8 cellular contexts compared by ENCODE assay signal in the genomic region with DNA sequence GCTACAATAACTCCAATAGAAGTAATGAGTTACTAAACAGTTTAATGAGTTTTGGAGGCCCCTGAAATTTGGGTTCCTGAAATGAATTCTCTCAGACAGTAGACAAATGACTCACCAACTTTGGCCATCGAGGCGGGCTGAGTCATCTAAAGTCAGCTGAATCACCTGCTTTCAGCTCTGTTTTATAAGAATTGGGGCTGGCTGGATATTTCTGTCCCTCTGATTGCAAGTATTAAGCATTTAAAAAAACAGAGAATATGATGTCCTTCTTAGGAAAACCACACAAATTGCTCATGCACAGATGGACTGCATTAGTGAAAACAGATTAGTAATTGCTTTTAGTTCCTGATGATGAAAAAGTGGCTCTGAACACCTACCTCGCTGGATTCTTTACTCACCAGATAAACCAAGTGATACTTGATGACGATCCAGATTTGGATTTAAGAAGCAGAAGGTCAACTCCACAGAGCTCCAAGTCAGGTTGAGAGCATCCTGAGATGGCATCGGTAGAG. TPM values are rescaled to one million over a fixed set of nuclear protein-coding genes. Genes with fewer than 3 reads are reported as not detected.
DNase-seq lines count a peak whose midpoint lies in the region; ATAC-seq and TF ChIP-seq lines count a peak whose summit lies in the region.

No MANE protein-coding gene starts in this region.

- ATAC-seq in GM21786 (IDR thresholded peaks at IDR 0.05; ENCODE audit: unreplicated experiment) = peak; percentile 82
- ATAC-seq in activated T-helper 17 cell treated with anti-CD3 and anti-CD28 coated beads, Interleukin-2, amount 50 U/mL, for 72 hours (replicated peaks) = peak; percentile 96

- 62 to 75% (median 63%) methylated on average over 5 of the region's 5 CpGs for WGBS in spleen, 5 donors

- peaks cover 4% of the 10 kb centered on the region for H3K27me3 Mint-ChIP-seq in activated T-helper 17 cell treated with anti-CD3 and anti-CD28 coated beads, Interleukin-2, amount 50 U/mL, for 72 hours

- H3K4me1 Mint-ChIP-seq in activated T-helper 17 cell treated with anti-CD3 and anti-CD28 coated beads, Interleukin-2, amount 50 U/mL, for 72 hours = peaks cover 13% of the 10 kb centered on the region

- no peak for TF ChIP-seq CTCF in left ventricle myocardium inferior (IDR thresholded peaks at IDR 0.05; ENCODE audit: borderline replicate concordance)
- no peak for TF ChIP-seq CTCF in spleen (IDR thresholded peaks at IDR 0.05 in 8 of 11, conservative IDR thresholded peaks at IDR 0.05 in 3 of 11)

- H3K27ac Mint-ChIP-seq in activated T-helper 17 cell treated with anti-CD3 and anti-CD28 coated beads, Interleukin-2, amount 50 U/mL, for 72 hours = peak overlapping the region; percentile 80

- no peak for TF ChIP-seq POLR2A in spleen (IDR thresholded peaks at IDR 0.05)

- intact Hi-C loops in left ventricle myocardium inferior (cut with micrococcal nuclease) (no loop called here), spleen (cut with DNase I; ENCODE audit: low total_unique reads) (no loop called here)

- H3K36me3 Mint-ChIP-seq in activated T-helper 17 cell treated with anti-CD3 and anti-CD28 coated beads, Interleukin-2, amount 50 U/mL, for 72 hours (ENCODE audit: low read depth) = no peaks in the 10 kb centered on the region

- H3K9me3 Mint-ChIP-seq in activated T-helper 17 cell treated with anti-CD3 and anti-CD28 coated beads, Interleukin-2, amount 50 U/mL, for 72 hours = no peaks in the 10 kb centered on the region

- no peaks in the 10 kb centered on the region for H3K9me3 ChIP-seq in left ventricle myocardium inferior (replicated peaks)
- peaks cover 0 to 7% (median 0%) of the 10 kb centered on the region in 8 donors for H3K9me3 ChIP-seq in spleen

- peak; percentile 96 for DNase-seq in ELR (ENCODE audit: low read depth)
- DNase-seq in Kasumi-1 (lab: John Stamatoyannopoulos, UW) = peak; percentile 12 to 26
- peak; percentile 27 for DNase-seq in left ventricle myocardium inferior
- peak; percentile 20 to 44 (median 33) for DNase-seq in stimulated activated CD4-positive, alpha-beta T cell treated with anti-CD3 and anti-CD28 coated beads, TNF-alpha, amount 100 ng/mL, for 4 hours (ENCODE audit: low read depth in 3 of 3)
- no peak for DNase-seq in spleen
- no peak for DNase-seq in SKM-1 (lab: John Stamatoyannopoulos, UW; ENCODE audit: unreplicated experiment)

- peak overlapping the region; percentile 56 for H3K4me3 Mint-ChIP-seq in activated T-helper 17 cell treated with anti-CD3 and anti-CD28 coated beads, Interleukin-2, amount 50 U/mL, for 72 hours

- H3K4me1 ChIP-seq in left ventricle myocardium inferior (no peaks in the 10 kb centered on the region), spleen (peaks cover 0 to 6% (median 0%) of the 10 kb centered on the region in 6 donors)

- H3K4me3 ChIP-seq in left ventricle myocardium inferior = no peak overlapping the region
- no peak overlapping the region for H3K4me3 ChIP-seq in spleen

- H3K27ac ChIP-seq in left ventricle myocardium inferior (replicated peaks) (peak overlapping the region; percentile 25), spleen (no peak overlapping the region)

- H3K27me3 ChIP-seq in left ventricle myocardium inferior (ENCODE audit: low read depth) = peaks cover 18% of the 10 kb centered on the region
- no peaks in the 10 kb centered on the region for H3K27me3 ChIP-seq in spleen (replicated peaks in 1 of 7)

- H3K36me3 ChIP-seq in left ventricle myocardium inferior (no peaks in the 10 kb centered on the region), spleen (no peaks in the 10 kb centered on the region)

RNA-seq across cellular contexts. Expression of a gene that starts 59.1 kb away (rescaled TPM):
- total RNA-seq in activated T-helper 17 cell treated with anti-CD3 and anti-CD28 coated beads, Interleukin-2, amount 50 U/mL, for 72 hours = under 1 TPM; 0.15 to 0.19 TPM
- total RNA-seq in left ventricle myocardium inferior = 0.60 TPM
- total RNA-seq in spleen = 1 to 10 TPM in 4 of 7 donors, under 1 TPM in 3; 0.28 to 1.9 (median 1.1) TPM
- polyA plus RNA-seq in spleen = under 1 TPM; 0.06 to 0.22 (median 0.16) TPM

Comparison
In these comparisons a context has a peak if more than half of its experiments do, and no peak if none do; other contexts are left out.
1. DNase-seq: peak in ELR (single experiment), Kasumi-1 (2 of 2), left ventricle myocardium inferior (single experiment) and stimulated activated CD4-positive, alpha-beta T cell treated with anti-CD3 and anti-CD28 coated beads, TNF-alpha, amount 100 ng/mL, for 4 hours (3 of 3); none in spleen (single experiment) and SKM-1 (single experiment).